In the genomic region with DNA sequence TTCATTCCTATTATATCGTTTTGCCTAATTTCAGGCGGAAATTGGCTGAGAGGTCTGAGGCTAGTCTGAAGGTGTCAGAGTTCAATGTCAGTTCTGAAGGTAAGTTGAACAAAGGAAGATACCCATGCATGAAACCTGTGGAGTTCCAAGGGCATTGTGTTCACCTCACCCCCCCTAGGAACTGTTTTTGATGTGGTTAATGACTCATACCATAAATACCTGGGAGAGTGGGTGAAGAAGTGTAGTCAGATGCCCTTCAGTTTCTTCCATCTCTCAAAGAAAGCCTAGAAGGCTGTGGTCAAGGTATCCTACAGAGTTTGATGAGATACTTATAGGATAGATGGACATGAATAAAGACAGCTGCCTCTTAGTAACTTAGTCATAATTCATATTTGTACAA, we compare ENCODE assay signal across 21 cellular contexts. TPM values are rescaled to one million over a fixed set of nuclear protein-coding genes. Genes with fewer than 3 reads are reported as not detected.
A peak's percentile ranks its signal among the peaks of the same experiment; 100 is the strongest.
DNase-seq lines count a peak whose midpoint lies in the region; ATAC-seq, FAIRE-seq and TF ChIP-seq lines count a peak whose summit lies in the region.
"Had no signal": no experiment of that assay in that cellular context is flagged by ENCODE, and none has a peak within 500 bp of the region (broad histone marks: within the 10 kb centered on the region; RNA-seq: fewer than 3 reads in every experiment).

No MANE protein-coding gene starts in this region.

- peaks cover 23% of the 10 kb centered on the region for H3K4me1 Mint-ChIP-seq in activated naive CD8-positive, alpha-beta T cell (ENCODE audit: low read depth)
- peaks cover 29% of the 10 kb centered on the region for H3K4me1 Mint-ChIP-seq in activated naive CD8-positive, alpha-beta T cell treated with anti-CD3 and anti-CD28 coated beads, Interleukin-2, amount 50 U/mL, for 24 hours
- H3K4me1 Mint-ChIP-seq: GM23338 had no signal

- CTCF ChIA-PET in RWPE1 (lab: Yijun Ruan, JAX), result no interaction called here

- H3K27ac Mint-ChIP-seq in activated naive CD8-positive, alpha-beta T cell, result no peak overlapping the region
- no peak overlapping the region for H3K27ac Mint-ChIP-seq in activated naive CD8-positive, alpha-beta T cell treated with anti-CD3 and anti-CD28 coated beads, Interleukin-2, amount 50 U/mL, for 24 hours
- H3K27ac Mint-ChIP-seq: B cell; CD4-positive, CD25-positive, alpha-beta regulatory T cell; GM23338; HFFc6 had no signal

- no peaks in the 10 kb centered on the region for H3K4me1 ChIP-seq in foreskin keratinocyte

- TF ChIP-seq CTCF in RWPE1 (conservative IDR thresholded peaks at IDR 0.05; ENCODE audit: low read depth) (no peak), foreskin keratinocyte (conservative IDR thresholded peaks at IDR 0.05) (no peak)

- no peaks in the 10 kb centered on the region for H3K36me3 Mint-ChIP-seq in activated naive CD8-positive, alpha-beta T cell
- H3K36me3 Mint-ChIP-seq in activated naive CD8-positive, alpha-beta T cell treated with anti-CD3 and anti-CD28 coated beads, Interleukin-2, amount 50 U/mL, for 24 hours (ENCODE audit: low read depth), result peaks cover 31% of the 10 kb centered on the region

- no peak for TF ChIP-seq POLR2A in H54 (IDR thresholded peaks at IDR 0.05; ENCODE audit: low read depth, low read length)

- no peak for DNase-seq in activated naive CD8-positive, alpha-beta T cell treated with anti-CD3 and anti-CD28 coated beads, Interleukin-2, amount 50 U/mL, for 24 hours
- DNase-seq in HT-29 (ENCODE audit: low spot score) (peak; percentile 29), RWPE1 (ENCODE audit: low spot score) (peak; percentile 32), foreskin keratinocyte (peak in 1 of 2 donors; percentile 6), DMS79 (lab: John Stamatoyannopoulos, UW) (no peak), H54 (ENCODE audit: insufficient read length, low spot score) (no peak), COR-L47 (lab: John Stamatoyannopoulos, UW) (no peak)
- DNase-seq: Calu3; CD4-positive, CD25-positive, alpha-beta regulatory T cell; DND-41; GDM1; HFFc6; NCI-H1105; NCI-H1694; NCI-H226; NCI-H524 treated with DMSO at 0.1 percent for 48 hours had no signal

- H3K4me3 Mint-ChIP-seq in activated naive CD8-positive, alpha-beta T cell, result peak overlapping the region; percentile 59
- no peak overlapping the region for H3K4me3 Mint-ChIP-seq in activated naive CD8-positive, alpha-beta T cell treated with anti-CD3 and anti-CD28 coated beads, Interleukin-2, amount 50 U/mL, for 24 hours
- H3K4me3 Mint-ChIP-seq: B cell, GM23338, HFFc6 had no signal

- H3K27me3 ChIP-seq in foreskin keratinocyte, result no peaks in the 10 kb centered on the region

- no peaks in the 10 kb centered on the region for H3K9me3 Mint-ChIP-seq in activated naive CD8-positive, alpha-beta T cell (ENCODE audit: low read depth)
- H3K9me3 Mint-ChIP-seq in activated naive CD8-positive, alpha-beta T cell treated with anti-CD3 and anti-CD28 coated beads, Interleukin-2, amount 50 U/mL, for 24 hours, result no peaks in the 10 kb centered on the region
- H3K9me3 Mint-ChIP-seq: GM23338, HFFc6 had no signal

- no peaks in the 10 kb centered on the region for H3K27me3 Mint-ChIP-seq in activated naive CD8-positive, alpha-beta T cell
- H3K27me3 Mint-ChIP-seq in activated naive CD8-positive, alpha-beta T cell treated with anti-CD3 and anti-CD28 coated beads, Interleukin-2, amount 50 U/mL, for 24 hours, result no peaks in the 10 kb centered on the region
- H3K27me3 Mint-ChIP-seq: B cell; CD4-positive, CD25-positive, alpha-beta regulatory T cell had no signal

- FAIRE-seq in H54 (lab: Jason Lieb, UNC), result no peak
- FAIRE-seq: GM12891, GM18507 had no signal

- H3K27ac ChIP-seq in RWPE1 (no peak overlapping the region), foreskin keratinocyte (no peak overlapping the region)

- no peak for ATAC-seq in activated naive CD8-positive, alpha-beta T cell treated with anti-CD3 and anti-CD28 coated beads, Interleukin-2, amount 50 U/mL, for 24 hours
- ATAC-seq in foreskin keratinocyte, result peak; percentile 23
- ATAC-seq: GM23338 had no signal

- POLR2A ChIA-PET in RWPE1 (lab: Yijun Ruan, JAX; ENCODE audit: low non-redundant PET), result no interaction called here

RNA-seq across cellular contexts. Expression of a gene that starts 2.7 kb away (rescaled TPM):
- total RNA-seq in HT-29 (2014; rRNA removed; shearing (Covaris generic)), result 19.0 and 19.5 TPM in 2 replicates
- total RNA-seq in foreskin keratinocyte, result 35.1 and 39.4 TPM in 2 replicates
- 21.1 and 26.0 TPM in 2 replicates for polyA plus RNA-seq in foreskin keratinocyte

Comparison
In these comparisons a context has a peak if more than half of its experiments do, and no peak if none do; other contexts are left out.
1. DNase-seq: peak in HT-29 (single experiment) and RWPE1 (single experiment); none in activated naive CD8-positive, alpha-beta T cell treated with anti-CD3 and anti-CD28 coated beads, Interleukin-2, amount 50 U/mL, for 24 hours (single experiment), DMS79 (single experiment), H54 (single experiment) and COR-L47 (single experiment).